29 cellular contexts compared by ENCODE assay signal in genomic region chr6:112660626-112661025, GRCh38.
"Had no signal": no experiment of that assay in that cellular context is flagged by ENCODE, and none has a peak within 500 bp of the region (broad histone marks: within the 10 kb centered on the region; RNA-seq: fewer than 3 reads in every experiment).

No MANE protein-coding gene starts in this region.

- ATAC-seq: activated CD4-positive, alpha-beta T cell treated with anti-CD3 and anti-CD28 coated beads for 36 hours; activated CD8-positive, alpha-beta memory T cell treated with anti-CD3 and anti-CD28 coated beads, Interleukin-2, amount 10 ng/mL, durations not matched to agents 7 days and 5 days; activated CD8-positive, alpha-beta T cell treated with anti-CD3 and anti-CD28 coated beads, Interleukin-2, amount 10 ng/mL, durations not matched to agents 7 days and 5 days; activated naive CD8-positive, alpha-beta T cell treated with anti-CD3 and anti-CD28 coated beads, Interleukin-2, amount 50 U/mL, for 24 hours; body of pancreas; esophagus mucosa had no signal

- H3K27ac ChIP-seq: adrenal gland, body of pancreas, cardiac muscle cell, colonic mucosa had no signal

- H3K27me3 ChIP-seq: adrenal gland, body of pancreas, cardiac muscle cell, colonic mucosa had no signal

- H3K4me3 ChIP-seq: adrenal gland, body of pancreas, cardiac muscle cell, colonic mucosa had no signal

- DNase-seq: activated CD4-positive, alpha-beta memory T cell treated with anti-CD3 and anti-CD28 coated beads for 36 hours; activated CD4-positive, alpha-beta T cell treated with anti-CD3 and anti-CD28 coated beads for 36 hours; activated CD4-positive, alpha-beta T cell treated with anti-CD3 and anti-CD28 coated beads, Interleukin-2, amount 10 ng/mL, durations not matched to agents 24 days and 14 days; activated CD4-positive, CD25-positive, alpha-beta regulatory T cell; activated CD4-positive, CD25-positive, alpha-beta regulatory T cell treated with anti-CD3 and anti-CD28 coated beads, Interleukin-2, amount 50 U/mL, for 72 hours; activated CD8-positive, alpha-beta memory T cell treated with anti-CD3 and anti-CD28 coated beads, Interleukin-2, amount 10 ng/mL, durations not matched to agents 7 days and 5 days; activated CD8-positive, alpha-beta memory T cell treated with anti-CD3 and anti-CD28 coated beads, Interleukin-2, amount 50 U/mL, for 4 hours; activated CD8-positive, alpha-beta T cell treated with anti-CD3 and anti-CD28 coated beads, Interleukin-2, amount 10 ng/mL, durations not matched to agents 7 days and 5 days; activated effector memory CD4-positive, alpha-beta T cell treated with anti-CD3 and anti-CD28 coated beads, Interleukin-2, amount 50 U/mL, for 16 hours; activated naive CD4-positive, alpha-beta T cell treated with anti-CD3 and anti-CD28 coated beads for 36 hours; activated naive CD8-positive, alpha-beta T cell treated with anti-CD3 and anti-CD28 coated beads for 36 hours; activated naive CD8-positive, alpha-beta T cell treated with anti-CD3 and anti-CD28 coated beads, Interleukin-2, amount 50 U/mL, for 24 hours; activated T-cell treated with anti-CD3 and anti-CD28 coated beads, Interleukin-2, amount 50 U/mL, for 1 hour; activated T-cell treated with anti-CD3 and anti-CD28 coated beads, Interleukin-2, amount 50 U/mL, for 48 hours; adrenal gland; amygdala; aorta; body of pancreas; central memory CD4-positive, alpha-beta T cell; cerebellar nuclear complex; colonic mucosa; effector CD8-positive, alpha-beta T cell; foreskin fibroblast; head of caudate nucleus; T-helper 2 cell had no signal

- H3K36me3 ChIP-seq: adrenal gland, cardiac muscle cell, colonic mucosa had no signal

- H3K4me1 ChIP-seq: adrenal gland, body of pancreas, colonic mucosa had no signal

- FAIRE-seq: endometrium, endothelial cell of umbilical vein had no signal

- H3K9me3 ChIP-seq: adrenal gland, body of pancreas, colonic mucosa had no signal
